In the genomic region with DNA sequence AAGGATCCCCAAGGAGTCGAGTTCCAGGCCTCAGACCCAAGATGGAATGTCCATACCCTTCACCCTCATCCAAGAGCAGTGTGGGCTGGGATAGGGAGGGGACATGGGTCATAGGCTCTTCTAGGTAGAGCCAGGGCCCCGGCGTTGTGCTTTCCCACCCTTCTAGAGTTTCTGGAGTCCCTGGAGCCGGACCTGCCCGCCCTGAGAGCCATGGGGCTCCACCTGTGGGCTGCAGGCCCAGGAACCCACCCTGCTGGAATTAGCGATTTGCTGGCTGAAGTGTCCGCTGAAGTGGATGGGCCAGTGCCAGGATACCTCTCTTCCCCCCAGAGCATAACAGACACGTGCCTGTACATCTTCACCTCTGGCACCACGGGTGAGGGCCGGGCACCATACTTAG, we compare ENCODE assay signal across 8 cellular contexts. TPM values are rescaled to one million over a fixed set of nuclear protein-coding genes. Genes with fewer than 3 reads are reported as not detected.
A peak's percentile ranks its signal among the peaks of the same experiment; 100 is the strongest.
DNase-seq lines count a peak whose midpoint lies in the region; ATAC-seq and TF ChIP-seq lines count a peak whose summit lies in the region.

No MANE protein-coding gene starts in this region.

- TF ChIP-seq CTCF in VCaP (conservative IDR thresholded peaks at IDR 0.05) (no peak), gastroesophageal sphincter (IDR thresholded peaks at IDR 0.05) (no peak), sigmoid colon (IDR thresholded peaks at IDR 0.05) (no peak)

- peak; percentile 5 for ATAC-seq in GM18511 (IDR thresholded peaks at IDR 0.05; ENCODE audit: unreplicated experiment)
- ATAC-seq in gastroesophageal sphincter = no peak

- H3K4me3 ChIP-seq in gastroesophageal sphincter = peak overlapping the region; percentile 61 to 86
- H3K4me3 ChIP-seq in sigmoid colon = peak overlapping the region; percentile 60 to 89 (median 71)

- H3K9me3 ChIP-seq in gastroesophageal sphincter = no peaks in the 10 kb centered on the region
- no peaks in the 10 kb centered on the region for H3K9me3 ChIP-seq in sigmoid colon

- H3K4me1 ChIP-seq in gastroesophageal sphincter = peaks cover 0 to 85% (median 42%) of the 10 kb centered on the region in 3 donors
- H3K4me1 ChIP-seq in sigmoid colon = peaks cover 0 to 52% (median 40%) of the 10 kb centered on the region in 4 donors

- H3K27ac ChIP-seq in VCaP (peak overlapping the region; percentile 94), gastroesophageal sphincter (peak overlapping the region; percentile 76 to 92 (median 90)), sigmoid colon (peak overlapping the region; percentile 88 to 93 (median 92))

- 80% methylated on average over 1 of the region's 10 CpGs; no CpG with 5 or more reads in 1 of the 2 donors for WGBS in gastroesophageal sphincter (ENCODE audit: low coverage in 1 of 2), 2 donors
- WGBS in sigmoid colon, 2 donors = 65 to 69% methylated on average over 10 of the region's 10 CpGs

- TF ChIP-seq EP300 in gastroesophageal sphincter (IDR thresholded peaks at IDR 0.05) = no peak
- TF ChIP-seq EP300 in sigmoid colon (IDR thresholded peaks at IDR 0.05) = no peak

- H3K27me3 ChIP-seq in gastroesophageal sphincter (no peaks in the 10 kb centered on the region), sigmoid colon (no peaks in the 10 kb centered on the region)

- H3K36me3 ChIP-seq in gastroesophageal sphincter = peaks cover 0 to 34% of the 10 kb centered on the region in 2 donors
- peaks cover 0 to 28% (median 7%) of the 10 kb centered on the region in 4 donors for H3K36me3 ChIP-seq in sigmoid colon

- intact Hi-C loops in sigmoid colon (cut with DNase I) = no loop called here

- DNase-seq in sigmoid colon (no peak), NCI-H1092 treated with DMSO at 0.1 percent for 48 hours (lab: John Stamatoyannopoulos, UW) (no peak), kidney tubule cell (ENCODE audit: low spot score) (no peak), RKO (ENCODE audit: low spot score) (no peak), NCI-H2107 (lab: John Stamatoyannopoulos, UW) (no peak)

- no peak for TF ChIP-seq POLR2A in gastroesophageal sphincter (IDR thresholded peaks at IDR 0.05)
- no peak for TF ChIP-seq POLR2A in sigmoid colon (IDR thresholded peaks at IDR 0.05)

RNA-seq across cellular contexts. Expression of gene SLC27A3, which starts 1.1 kb away (rescaled TPM):
- total RNA-seq in gastroesophageal sphincter (10 to 100 TPM; 18.8 to 30.7 (median 21.6) TPM), sigmoid colon (10 to 100 TPM; 19.7 to 45.7 (median 23.9) TPM)
- 10 to 100 TPM in 2 of 3 donors, 1 to 10 TPM in 1; 1.6 to 23.4 (median 15.0) TPM for polyA plus RNA-seq in sigmoid colon

RNA-seq across cellular contexts. Expression of gene INTS3, which starts 48.5 kb away (rescaled TPM):
- total RNA-seq in gastroesophageal sphincter (10 to 100 TPM; 31.4 to 55.3 (median 43.5) TPM), sigmoid colon (10 to 100 TPM; 31.4 to 53.7 (median 37.3) TPM)
- 10 to 100 TPM in 1 of 3 donors, 1 to 10 TPM in 2; 5.4 to 30.8 (median 6.2) TPM for polyA plus RNA-seq in sigmoid colon
